In the genomic region with DNA sequence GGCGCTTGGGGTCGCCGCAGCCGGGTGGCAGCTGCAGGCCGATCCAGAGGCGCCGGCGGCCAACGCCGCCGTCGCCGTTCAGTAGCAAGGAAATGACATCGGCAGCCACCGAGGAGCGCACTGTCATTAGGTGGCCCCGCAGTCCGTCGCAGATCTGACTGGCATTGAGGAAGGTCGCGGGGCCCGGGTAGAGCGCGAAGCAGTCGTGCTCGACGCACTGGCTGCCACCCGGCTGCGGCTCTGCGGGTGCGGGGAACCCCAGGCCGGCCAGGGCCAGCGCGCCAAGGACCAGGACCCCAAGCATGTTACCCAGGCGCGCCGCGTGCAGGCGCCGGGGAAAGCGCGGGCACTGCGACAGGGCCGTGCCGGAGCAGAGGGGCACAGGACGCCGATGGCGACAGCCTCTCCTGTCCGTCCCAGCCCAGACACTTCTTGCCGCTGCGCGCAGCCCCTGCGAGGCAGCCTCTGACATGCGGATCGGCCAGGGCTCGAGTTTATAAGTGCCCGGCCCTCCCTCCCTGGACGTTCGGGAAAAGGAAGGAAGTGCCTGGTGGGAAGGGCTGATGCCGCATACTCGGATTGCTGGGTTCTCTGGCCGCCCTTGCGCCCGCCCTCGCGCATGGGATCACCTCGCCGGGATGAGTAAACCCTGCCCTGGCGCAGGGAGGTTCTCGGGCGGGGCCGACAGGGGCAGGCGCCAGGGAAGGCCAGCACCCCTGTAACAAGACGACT, we compare ENCODE assay signal across 8 cellular contexts. TPM values are rescaled to one million over a fixed set of nuclear protein-coding genes. Genes with fewer than 3 reads are reported as not detected.
DNase-seq lines count a peak whose midpoint lies in the region; ATAC-seq and TF ChIP-seq lines count a peak whose summit lies in the region.

A gene with protein sequence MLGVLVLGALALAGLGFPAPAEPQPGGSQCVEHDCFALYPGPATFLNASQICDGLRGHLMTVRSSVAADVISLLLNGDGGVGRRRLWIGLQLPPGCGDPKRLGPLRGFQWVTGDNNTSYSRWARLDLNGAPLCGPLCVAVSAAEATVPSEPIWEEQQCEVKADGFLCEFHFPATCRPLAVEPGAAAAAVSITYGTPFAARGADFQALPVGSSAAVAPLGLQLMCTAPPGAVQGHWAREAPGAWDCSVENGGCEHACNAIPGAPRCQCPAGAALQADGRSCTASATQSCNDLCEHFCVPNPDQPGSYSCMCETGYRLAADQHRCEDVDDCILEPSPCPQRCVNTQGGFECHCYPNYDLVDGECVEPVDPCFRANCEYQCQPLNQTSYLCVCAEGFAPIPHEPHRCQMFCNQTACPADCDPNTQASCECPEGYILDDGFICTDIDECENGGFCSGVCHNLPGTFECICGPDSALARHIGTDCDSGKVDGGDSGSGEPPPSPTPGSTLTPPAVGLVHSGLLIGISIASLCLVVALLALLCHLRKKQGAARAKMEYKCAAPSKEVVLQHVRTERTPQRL (minus strand): TSS at position 472 of the 732 bp plus-strand sequence. CDS start 168 bp downstream, at position 304.

- POLR2A ChIA-PET in PC-9 (lab: Charles Lee; ENCODE audit: unreplicated experiment) (interaction anchor here (0.7 kb wide), 1 partner anchor 153 kb away, joined by 6 read pairs; no protein-coding TSS in a partner anchor), OCI-LY7 (lab: Charles Lee) (no interaction called here)

- under 1% methylated on average over 74 of the region's 74 CpGs for WGBS in urinary bladder

- H3F3A ChIP-seq in GM23338 (replicated peaks; ENCODE audit: low read depth) (no peaks in the 10 kb centered on the region; the same call in 1 of the 2 replicates), PC-9 (ENCODE audit: insufficient read depth, low read depth) (peaks cover 23% of the 10 kb centered on the region)

- H3K36me3 ChIP-seq in GM23338 (ENCODE audit: insufficient read depth) (no peaks in the 10 kb centered on the region; the same call in 1 of the 2 replicates), PC-9 (ENCODE audit: low read depth) (no peaks in the 10 kb centered on the region), urinary bladder (ENCODE audit: insufficient read depth) (no peaks in the 10 kb centered on the region), OCI-LY7 (ENCODE audit: insufficient read depth, low read length) (no peaks in the 10 kb centered on the region)

- H3K79me2 ChIP-seq in GM23338 (replicated peaks; ENCODE audit: insufficient read depth) (no peaks in the 10 kb centered on the region), PC-9 (ENCODE audit: low read depth) (peaks cover 40% of the 10 kb centered on the region), OCI-LY7 (ENCODE audit: insufficient read depth, low read depth, low read length) (no peaks in the 10 kb centered on the region)

- BruUV-seq in PC-9 (replicated peaks; lab: Mats Ljungman, UMichigan) (no TSS peak), OCI-LY7 (replicated peaks; lab: Mats Ljungman, UMichigan) (no TSS peak)

- H3K4me2 ChIP-seq in GM23338 = peak within 1 kb of the TSS; percentile 88
- H3K4me2 ChIP-seq in PC-9 = peak within 1 kb of the TSS; percentile 93
- H3K4me2 ChIP-seq in OCI-LY7 (ENCODE audit: low read length) = no peak within 1 kb of the TSS

- peaks cover 4% of the 10 kb centered on the region; the same call in 2 of the 3 replicates for H3K9me3 Mint-ChIP-seq in GM23338

- H3K4me1 ChIP-seq in GM23338 (ENCODE audit: insufficient read depth) (peaks cover 2% of the 10 kb centered on the region; the same call in 1 of the 2 replicates), PC-9 (replicated peaks; ENCODE audit: insufficient read depth) (peaks cover 29% of the 10 kb centered on the region), mononuclear cell (ENCODE audit: insufficient read depth, low read length) (peaks cover 54% of the 10 kb centered on the region), urinary bladder (ENCODE audit: insufficient read depth) (no peaks in the 10 kb centered on the region), OCI-LY7 (ENCODE audit: insufficient read depth, low read length, poor library complexity, severe bottlenecking) (no peaks in the 10 kb centered on the region)

- peak; percentile 27 for ATAC-seq in GM23338

- CTCF ChIA-PET in PC-9 (lab: Charles Lee) (no interaction called here), OCI-LY7 (lab: Charles Lee; ENCODE audit: unreplicated experiment) (no interaction called here)

- H3K27me3 Mint-ChIP-seq in GM23338 (ENCODE audit: insufficient read depth, low read depth, poor library complexity) = peaks cover 61% of the 10 kb centered on the region

- peaks cover 23% of the 10 kb centered on the region for H3K4me1 Mint-ChIP-seq in GM23338

- peak; percentile 68 for DNase-seq in GM23338 (ENCODE audit: low spot score)
- DNase-seq in PC-9 = peak; percentile 67 to 72
- no peak for DNase-seq in epithelial cell of prostate (ENCODE audit: low read depth, low spot score)
- no peak for DNase-seq in OCI-LY7 (ENCODE audit: low spot score)
- no peak for DNase-seq in NCI-H1048 (lab: John Stamatoyannopoulos, UW)
- DNase-seq in activated CD4-positive, CD25-positive, alpha-beta regulatory T cell (lab: John Stamatoyannopoulos, UW) = no peak

- H3K9me2 ChIP-seq in GM23338 (ENCODE audit: insufficient read depth) (no peaks in the 10 kb centered on the region), PC-9 (ENCODE audit: insufficient read depth) (no peaks in the 10 kb centered on the region), OCI-LY7 (ENCODE audit: insufficient read depth, low read length) (no peaks in the 10 kb centered on the region)

- H3K36me3 Mint-ChIP-seq in GM23338 (ENCODE audit: low read depth) = peaks cover 4% of the 10 kb centered on the region; the same call in 1 of the 3 replicates

- TF ChIP-seq CTCF in GM23338 (conservative IDR thresholded peaks at IDR 0.05; ENCODE audit: low read depth in 2 of 2) (no peak), PC-9 (conservative IDR thresholded peaks at IDR 0.05) (no peak), OCI-LY7 (conservative IDR thresholded peaks at IDR 0.05; ENCODE audit: low read length) (no peak)

- H3K4me3 ChIP-seq in GM23338 (peak within 1 kb of the TSS; percentile 73), PC-9 (peak within 1 kb of the TSS; percentile 75), mononuclear cell (ENCODE audit: low read length) (peak within 1 kb of the TSS; percentile 39), urinary bladder (ENCODE audit: low read depth, low read length) (peak within 1 kb of the TSS; percentile 38), OCI-LY7 (ENCODE audit: low read depth, low read length, poor library complexity, severe bottlenecking) (no peak within 1 kb of the TSS)

- peak within 1 kb of the TSS; percentile 90 for H3K4me3 Mint-ChIP-seq in GM23338

- H4K20me1 ChIP-seq in GM23338 (replicated peaks; ENCODE audit: insufficient read depth) (no peaks in the 10 kb centered on the region), PC-9 (ENCODE audit: insufficient read depth) (no peaks in the 10 kb centered on the region), OCI-LY7 (ENCODE audit: insufficient read depth, low read length) (no peaks in the 10 kb centered on the region)

- H3K9me3 ChIP-seq in PC-9 (ENCODE audit: insufficient read depth, low read depth) (no peaks in the 10 kb centered on the region), mononuclear cell (ENCODE audit: low read depth, low read length) (no peaks in the 10 kb centered on the region), OCI-LY7 (ENCODE audit: low read length) (no peaks in the 10 kb centered on the region)

- peaks cover 83% of the 10 kb centered on the region for H3K27me3 ChIP-seq in GM23338 (ENCODE audit: insufficient read depth)
- H3K27me3 ChIP-seq in PC-9 (ENCODE audit: insufficient read depth, low read depth) = no peaks in the 10 kb centered on the region
- peaks cover 17% of the 10 kb centered on the region for H3K27me3 ChIP-seq in mononuclear cell (ENCODE audit: insufficient read depth, low read length)

- intact Hi-C loops in PC-9 (cut with micrococcal nuclease; ENCODE audit: unreplicated experiment) (loop anchor here (1.0 to 10.0 kb wide), 2 partner anchors 286 to 715 kb away; no protein-coding TSS in a partner anchor), OCI-LY7 (cut with micrococcal nuclease; ENCODE audit: unreplicated experiment) (no loop called here)

- H3K27ac ChIP-seq in GM23338 (ENCODE audit: low read depth) (no peak within 1 kb of the TSS), PC-9 (peak within 1 kb of the TSS; percentile 97), epithelial cell of prostate (peak within 1 kb of the TSS; percentile 87), urinary bladder (ENCODE audit: low read depth) (peak within 1 kb of the TSS; percentile 75), OCI-LY7 (ENCODE audit: low read depth, low read length, poor library complexity, severe bottlenecking) (no peak within 1 kb of the TSS)

- no peak within 1 kb of the TSS for H3K27ac Mint-ChIP-seq in GM23338

- H2AFZ ChIP-seq in GM23338 (peak within 1 kb of the TSS; percentile 95), PC-9 (peak within 1 kb of the TSS; percentile 72), OCI-LY7 (ENCODE audit: low read length) (no peak within 1 kb of the TSS)

TF ChIP-seq in GM23338, 12 proteins besides CTCF, POLR2A, EP300 and RAD21:
- peak; percentile 17 for TF ChIP-seq EZH2 (IDR thresholded peaks at IDR 0.05; ENCODE audit: low read depth, unreplicated experiment)
- no peak for TF ChIP-seq ZNF331 (CRISPR knock-in tag; IDR thresholded peaks at IDR 0.05; ENCODE audit: low read depth)

RNA-seq across cellular contexts. Expression of the gene that starts here (rescaled TPM):
- 0.58 and 0.97 TPM in 2 replicates for total RNA-seq in GM23338 (2014; rRNA removed; shearing (Covaris generic))
- polyA plus RNA-seq in GM23338 (2016; fragmentation: Nextera tagmentation; extraction: Ambion mirVana) (0.10 and 0.17 TPM in 2 replicates), urinary bladder (55.0 TPM)
- total RNA-seq in PC-9 (2021) (1.7 and 3.0 TPM in 2 replicates), mononuclear cell (82.1 TPM), urinary bladder (11.1 TPM), OCI-LY7 (2022) (not detected in 2 replicates)
- total RNA-seq in OCI-LY7 (2014; rRNA removed; shearing (Covaris generic)) = not detected in 2 replicates

Comparison
In these comparisons a context has a peak if more than half of its experiments do, and no peak if none do; other contexts are left out.
1. RNA of the gene that starts here (polyA plus RNA-seq): 55.0 TPM in urinary bladder (single experiment); 0.10 to 0.17 TPM in GM23338; every median in the first group is over 10 times any median in the second.
2. Peak in DNase-seq, ATAC-seq, H3K4me3 ChIP-seq and H3K4me2 ChIP-seq in GM23338; RNA of the gene not detected or under 1 TPM.
3. DNase-seq: peak in PC-9 (2 of 2); none in epithelial cell of prostate (single experiment), OCI-LY7 (single experiment), NCI-H1048 (single experiment) and activated CD4-positive, CD25-positive, alpha-beta regulatory T cell (0 of 4).
4. H3K27ac ChIP-seq: peak in PC-9 (single experiment), epithelial cell of prostate (single experiment) and urinary bladder (single experiment); none in GM23338 (single experiment) and OCI-LY7 (single experiment).